ENCODE assay signal across 9 cellular contexts in genomic region chr11:83140691-83141455, GRCh38. TPM values are rescaled to one million over a fixed set of nuclear protein-coding genes. Genes with fewer than 3 reads are reported as not detected.
DNase-seq lines count a peak whose midpoint lies in the region; ATAC-seq, FAIRE-seq and TF ChIP-seq lines count a peak whose summit lies in the region.
"Had no signal": no experiment of that assay in that cellular context is flagged by ENCODE, and none has a peak within 500 bp of the region (broad histone marks: within the 10 kb centered on the region; RNA-seq: fewer than 3 reads in every experiment).

No MANE protein-coding gene starts in this region.

- no peak overlapping the region for H3K4me3 ChIP-seq in suprapubic skin
- H3K4me3 ChIP-seq: SJCRH30 had no signal

- H3K4me1 ChIP-seq in suprapubic skin = no peaks in the 10 kb centered on the region

- TF ChIP-seq CTCF in suprapubic skin (IDR thresholded peaks at IDR 0.05) = no peak

- no peak for FAIRE-seq in RCC 7860 (lab: Jason Lieb, UNC)

- DNase-seq in GM19240 (ENCODE audit: insufficient read length, low spot score) (peak; percentile 28), Kasumi-1 (lab: John Stamatoyannopoulos, UW) (peak; percentile 67 to 68), suprapubic skin (ENCODE audit: low spot score in 2 of 2) (no peak), RCC 7860 (ENCODE audit: low spot score) (no peak), NCI-H526 (lab: John Stamatoyannopoulos, UW) (no peak), T1000 (lab: John Stamatoyannopoulos, UW) (no peak)
- DNase-seq: nucleus accumbens, SJCRH30 had no signal

- no peaks in the 10 kb centered on the region for H3K36me3 ChIP-seq in suprapubic skin
- H3K36me3 ChIP-seq: SJCRH30 had no signal

- peak overlapping the region; percentile 25 for H3K27ac ChIP-seq in suprapubic skin
- H3K27ac ChIP-seq: SJCRH30 had no signal

- no peak for TF ChIP-seq EP300 in suprapubic skin (IDR thresholded peaks at IDR 0.05)

- H3K27me3 ChIP-seq in suprapubic skin = no peaks in the 10 kb centered on the region
- H3K27me3 ChIP-seq: SJCRH30 had no signal

- WGBS in suprapubic skin = 95% methylated on average over 11 of the region's 11 CpGs

- no peak for TF ChIP-seq POLR2A in suprapubic skin (IDR thresholded peaks at IDR 0.05)

- peak; percentile 61 for ATAC-seq in HG02840 (IDR thresholded peaks at IDR 0.05; ENCODE audit: low FRiP score, unreplicated experiment)

- no peaks in the 10 kb centered on the region for H3K9me3 ChIP-seq in suprapubic skin
- H3K9me3 ChIP-seq: SJCRH30 had no signal

RNA-seq across cellular contexts. Expression of gene PCF11, which starts 16.1 kb away (rescaled TPM):
- 100 to 1,000 TPM in 2 of 4 donors, 10 to 100 TPM in 2; 89.1 to 185 (median 117) TPM for total RNA-seq in suprapubic skin

RNA-seq across cellular contexts. Expression of gene ANKRD42, which starts 52.6 kb away (rescaled TPM):
- 10 to 100 TPM in 2 of 4 donors, 1 to 10 TPM in 2; 7.2 to 12.6 (median 10.5) TPM for total RNA-seq in suprapubic skin

Comparison
In these comparisons a context has a peak if more than half of its experiments do, and no peak if none do; other contexts are left out.
1. DNase-seq: peak in GM19240 (single experiment) and Kasumi-1 (2 of 2); none in suprapubic skin (0 of 2), RCC 7860 (single experiment), NCI-H526 (0 of 2) and T1000 (single experiment).